In the genomic region with DNA sequence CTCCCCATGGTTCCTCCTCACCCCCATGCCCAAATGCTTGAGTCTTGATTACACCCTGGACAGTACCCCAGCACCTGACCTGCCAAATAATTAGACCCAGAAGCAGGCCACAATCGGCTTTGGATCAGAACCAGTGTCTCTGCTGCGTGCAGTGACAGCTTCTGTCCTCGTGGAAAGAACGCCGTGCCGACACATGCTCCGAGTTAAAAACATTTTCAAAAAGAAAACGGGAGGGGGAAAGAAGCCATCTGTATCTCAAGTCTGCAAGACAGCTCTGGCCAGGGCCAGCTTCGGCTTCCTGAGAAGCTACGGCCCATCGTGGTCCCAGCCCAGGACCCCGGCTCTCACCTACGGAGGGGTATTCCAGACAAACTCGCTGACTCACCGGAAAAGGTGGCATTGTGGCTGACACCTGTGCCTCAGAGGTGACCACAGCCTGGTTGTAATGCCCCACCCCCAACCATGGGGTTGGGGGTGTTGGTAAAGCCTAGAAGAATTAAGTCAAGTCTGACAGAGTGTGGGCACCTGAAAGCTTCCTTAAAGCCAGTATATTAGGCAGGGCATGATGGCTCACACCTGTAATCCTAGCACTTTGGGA, we compare ENCODE assay signal across 16 cellular contexts. TPM values are rescaled to one million over a fixed set of nuclear protein-coding genes. Genes with fewer than 3 reads are reported as not detected.
DNase-seq lines count a peak whose midpoint lies in the region; ATAC-seq and TF ChIP-seq lines count a peak whose summit lies in the region.
"Had no signal": no experiment of that assay in that cellular context is flagged by ENCODE, and none has a peak within 500 bp of the region (broad histone marks: within the 10 kb centered on the region; RNA-seq: fewer than 3 reads in every experiment).

No MANE protein-coding gene starts in this region.

- no peak overlapping the region for H2AFZ ChIP-seq in OCI-LY7 (ENCODE audit: low read length)
- H2AFZ ChIP-seq: PC-9 had no signal

- ATAC-seq in right cardiac atrium (no peak), HG03045 (IDR thresholded peaks at IDR 0.05; ENCODE audit: unreplicated experiment) (no peak)
- ATAC-seq in stimulated activated naive CD8-positive, alpha-beta T cell treated with anti-CD3 and anti-CD28 coated beads, Interleukin-15, amount 100 ng/mL, for 72 hours: peak; percentile 59
- ATAC-seq: activated T-helper 17 cell treated with anti-CD3 and anti-CD28 coated beads, Interleukin-2, amount 50 U/mL, for 72 hours had no signal

- H3K79me2 ChIP-seq in OCI-LY7 (ENCODE audit: insufficient read depth, low read depth, low read length): peaks cover 12% of the 10 kb centered on the region; the same call in 1 of the 2 replicates

- peaks cover 29% of the 10 kb centered on the region for H3K4me1 ChIP-seq in right cardiac atrium (ENCODE audit: control insufficient read depth, insufficient read depth, low read length)
- peaks cover 48% of the 10 kb centered on the region for H3K4me1 ChIP-seq in OCI-LY7 (ENCODE audit: insufficient read depth, low read length, poor library complexity, severe bottlenecking)

- H4K20me1 ChIP-seq in OCI-LY7 (ENCODE audit: insufficient read depth, low read length): no peaks in the 10 kb centered on the region

- no peak overlapping the region for H3K4me3 Mint-ChIP-seq in activated naive CD8-positive, alpha-beta T cell
- H3K4me3 Mint-ChIP-seq in stimulated activated naive CD8-positive, alpha-beta T cell treated with anti-CD3 and anti-CD28 coated beads, Interleukin-15, amount 100 ng/mL, for 72 hours: peak overlapping the region; percentile 42 to 45
- H3K4me3 Mint-ChIP-seq: activated T-helper 17 cell treated with anti-CD3 and anti-CD28 coated beads, Interleukin-2, amount 50 U/mL, for 72 hours; dendritic cell treated with granulocyte-macrophage colony-stimulating factor and Interleukin-4, amounts not matched to agents 40 ng/mL and 50 ng/mL, for 4 days; T-helper 2 cell treated with Interferon-gamma antibody and Interleukin-4, amounts not matched to agents 5 μg/mL and 100 μg/mL, for 36 hours had no signal

- DNase-seq in activated T-cell treated with anti-CD3 and anti-CD28 coated beads for 48 hours (ENCODE audit: low read depth): peak; percentile 24
- no peak for DNase-seq in activated T-cell treated with anti-CD3 and anti-CD28 coated beads, Interleukin-2, amount 50 U/mL, for 1 hour
- DNase-seq in right cardiac atrium: peak in 1 of 3 donors; percentile 59
- peak; percentile 36 to 69 for DNase-seq in stimulated activated naive CD8-positive, alpha-beta T cell treated with anti-CD3 and anti-CD28 coated beads, Interleukin-15, amount 100 ng/mL, for 72 hours
- no peak for DNase-seq in OCI-LY7 (ENCODE audit: low spot score)
- no peak for DNase-seq in NCI-H2196 (lab: John Stamatoyannopoulos, UW; ENCODE audit: unreplicated experiment)
- DNase-seq: ACHN; DMS153; foreskin melanocyte; PC-9; stimulated activated CD4-positive, alpha-beta T cell treated with anti-CD3 and anti-CD28 coated beads, Interleukin-1b, Interleukin-23, amount 100 ng/mL, for 48 hours had no signal

- POLR2A ChIA-PET in OCI-LY7 (lab: Charles Lee): interaction anchor here (0.6 kb wide), 1 partner anchor 21 kb away, joined by 4 read pairs; no protein-coding TSS in a partner anchor

- H3K27me3 Mint-ChIP-seq in activated naive CD8-positive, alpha-beta T cell: no peaks in the 10 kb centered on the region
- no peaks in the 10 kb centered on the region for H3K27me3 Mint-ChIP-seq in stimulated activated naive CD8-positive, alpha-beta T cell treated with anti-CD3 and anti-CD28 coated beads, Interleukin-15, amount 100 ng/mL, for 72 hours
- H3K27me3 Mint-ChIP-seq: activated T-helper 17 cell treated with anti-CD3 and anti-CD28 coated beads, Interleukin-2, amount 50 U/mL, for 72 hours; dendritic cell treated with granulocyte-macrophage colony-stimulating factor and Interleukin-4, amounts not matched to agents 40 ng/mL and 50 ng/mL, for 4 days had no signal

- H3K4me1 Mint-ChIP-seq in activated naive CD8-positive, alpha-beta T cell (ENCODE audit: low read depth): peaks cover 58% of the 10 kb centered on the region
- peaks cover 95% of the 10 kb centered on the region for H3K4me1 Mint-ChIP-seq in stimulated activated naive CD8-positive, alpha-beta T cell treated with anti-CD3 and anti-CD28 coated beads, Interleukin-15, amount 100 ng/mL, for 72 hours

- no peak for TF ChIP-seq CTCF in OCI-LY7 (conservative IDR thresholded peaks at IDR 0.05; ENCODE audit: low read length)

- H3K27me3 ChIP-seq in right cardiac atrium (ENCODE audit: control insufficient read depth, insufficient read depth): no peaks in the 10 kb centered on the region

- H3K36me3 ChIP-seq in OCI-LY7 (ENCODE audit: insufficient read depth, low read length): peaks cover 21% of the 10 kb centered on the region

- H3K9me3 Mint-ChIP-seq in activated naive CD8-positive, alpha-beta T cell (ENCODE audit: low read depth): no peaks in the 10 kb centered on the region
- H3K9me3 Mint-ChIP-seq in stimulated activated naive CD8-positive, alpha-beta T cell treated with anti-CD3 and anti-CD28 coated beads, Interleukin-15, amount 100 ng/mL, for 72 hours: no peaks in the 10 kb centered on the region
- H3K9me3 Mint-ChIP-seq: activated T-helper 17 cell treated with anti-CD3 and anti-CD28 coated beads, Interleukin-2, amount 50 U/mL, for 72 hours; dendritic cell treated with granulocyte-macrophage colony-stimulating factor and Interleukin-4, amounts not matched to agents 40 ng/mL and 50 ng/mL, for 4 days; T-helper 2 cell treated with Interferon-gamma antibody and Interleukin-4, amounts not matched to agents 5 μg/mL and 100 μg/mL, for 36 hours had no signal

- no peaks in the 10 kb centered on the region for H3K9me2 ChIP-seq in OCI-LY7 (ENCODE audit: insufficient read depth, low read length)

- peaks cover 4% of the 10 kb centered on the region for H3K36me3 Mint-ChIP-seq in activated naive CD8-positive, alpha-beta T cell

- CTCF ChIA-PET in OCI-LY7 (lab: Charles Lee; ENCODE audit: unreplicated experiment): no interaction called here

- intact Hi-C loops in right cardiac atrium (cut with DNase I): no loop called here
- intact Hi-C loops in OCI-LY7 (cut with micrococcal nuclease; ENCODE audit: unreplicated experiment): no loop called here

- H3K27ac Mint-ChIP-seq in activated naive CD8-positive, alpha-beta T cell: peak overlapping the region; percentile 50
- no peak overlapping the region for H3K27ac Mint-ChIP-seq in stimulated activated naive CD8-positive, alpha-beta T cell treated with anti-CD3 and anti-CD28 coated beads, Interleukin-15, amount 100 ng/mL, for 72 hours
- H3K27ac Mint-ChIP-seq: activated T-helper 17 cell treated with anti-CD3 and anti-CD28 coated beads, Interleukin-2, amount 50 U/mL, for 72 hours; dendritic cell treated with granulocyte-macrophage colony-stimulating factor and Interleukin-4, amounts not matched to agents 40 ng/mL and 50 ng/mL, for 4 days; T-helper 2 cell treated with Interferon-gamma antibody and Interleukin-4, amounts not matched to agents 5 μg/mL and 100 μg/mL, for 36 hours had no signal

- H3K9me3 ChIP-seq in right cardiac atrium (ENCODE audit: control insufficient read depth, low read length) (no peaks in the 10 kb centered on the region), OCI-LY7 (ENCODE audit: low read length) (no peaks in the 10 kb centered on the region)

- WGBS in right cardiac atrium: 49% methylated on average over 15 of the region's 15 CpGs

- H3K4me3 ChIP-seq in right cardiac atrium (ENCODE audit: low read length): no peak overlapping the region
- no peak overlapping the region for H3K4me3 ChIP-seq in OCI-LY7 (ENCODE audit: low read depth, low read length, poor library complexity, severe bottlenecking)
- H3K4me3 ChIP-seq: PC-9 had no signal

- no peak overlapping the region for H3K4me2 ChIP-seq in OCI-LY7 (ENCODE audit: low read length)
- H3K4me2 ChIP-seq: PC-9 had no signal

- H3K27ac ChIP-seq in right cardiac atrium (ENCODE audit: low read length): peak overlapping the region; percentile 46
- no peak overlapping the region for H3K27ac ChIP-seq in OCI-LY7 (ENCODE audit: low read depth, low read length, poor library complexity, severe bottlenecking)
- H3K27ac ChIP-seq: PC-9 had no signal

- no TSS peak for BruUV-seq in OCI-LY7 (replicated peaks; lab: Mats Ljungman, UMichigan)

RNA-seq across cellular contexts. Expression of a gene that starts 25.8 kb away (rescaled TPM):
- total RNA-seq in right cardiac atrium (10 to 100 TPM; 25.4 to 55.8 (median 35.8) TPM), OCI-LY7 (2022) (44.9 and 53.2 TPM in 2 replicates)
- 32.5 TPM for polyA plus RNA-seq in right cardiac atrium
- total RNA-seq in OCI-LY7 (2014; rRNA removed; shearing (Covaris generic)): 11.2 and 16.5 TPM in 2 replicates

Comparison
In these comparisons a context has a peak if more than half of its experiments do, and no peak if none do; other contexts are left out.
1. DNase-seq: peak in activated T-cell treated with anti-CD3 and anti-CD28 coated beads for 48 hours (single experiment) and stimulated activated naive CD8-positive, alpha-beta T cell treated with anti-CD3 and anti-CD28 coated beads, Interleukin-15, amount 100 ng/mL, for 72 hours (2 of 2); none in activated T-cell treated with anti-CD3 and anti-CD28 coated beads, Interleukin-2, amount 50 U/mL, for 1 hour (single experiment), OCI-LY7 (single experiment) and NCI-H2196 (single experiment).